14 cellular contexts compared by ENCODE assay signal in genomic region chr12:89939468-89940215, GRCh38.
"Had no signal": no experiment of that assay in that cellular context is flagged by ENCODE, and none has a peak within 500 bp of the region (broad histone marks: within the 10 kb centered on the region; RNA-seq: fewer than 3 reads in every experiment).

No MANE protein-coding gene starts in this region.

- H3K9me3 Mint-ChIP-seq: stimulated activated naive CD8-positive, alpha-beta T cell treated with anti-CD3 and anti-CD28 coated beads, Interleukin-15, amount 100 ng/mL, for 72 hours; type B pancreatic cell had no signal

- H3K27me3 ChIP-seq: brain microvascular endothelial cell, right lobe of liver had no signal

- H3K4me1 ChIP-seq: right lobe of liver had no signal

- H3K27ac Mint-ChIP-seq: activated CD4-positive, alpha-beta T cell treated with anti-CD3 and anti-CD28 coated beads, Interleukin-2, amount 10 ng/mL, durations not matched to agents 24 days and 14 days; activated CD8-positive, alpha-beta T cell treated with anti-CD3 and anti-CD28 coated beads, Interleukin-2, amount 10 ng/mL, durations not matched to agents 7 days and 5 days; activated naive CD8-positive, alpha-beta T cell; T-helper 1 cell treated with Interleukin-12 subunit alpha and Interleukin-12 subunit beta and Interleukin-4 antibody, amounts not matched to agents 30 μg/mL and 1 μg/mL, for 36 hours; type B pancreatic cell had no signal

- H3K4me3 Mint-ChIP-seq: activated CD4-positive, alpha-beta T cell treated with anti-CD3 and anti-CD28 coated beads, Interleukin-2, amount 10 ng/mL, durations not matched to agents 24 days and 14 days; activated CD8-positive, alpha-beta T cell treated with anti-CD3 and anti-CD28 coated beads, Interleukin-2, amount 10 ng/mL, durations not matched to agents 7 days and 5 days; activated naive CD8-positive, alpha-beta T cell; neural crest cell; stimulated activated naive CD8-positive, alpha-beta T cell treated with anti-CD3 and anti-CD28 coated beads, Interleukin-15, amount 100 ng/mL, for 72 hours; T-helper 1 cell treated with Interleukin-12 subunit alpha and Interleukin-12 subunit beta and Interleukin-4 antibody, amounts not matched to agents 30 μg/mL and 1 μg/mL, for 36 hours; type B pancreatic cell had no signal

- H3K36me3 Mint-ChIP-seq: type B pancreatic cell had no signal

- H3K27ac ChIP-seq: brain microvascular endothelial cell, right lobe of liver had no signal

- H3K9me3 ChIP-seq: right lobe of liver had no signal

- ATAC-seq: activated CD8-positive, alpha-beta T cell treated with anti-CD3 and anti-CD28 coated beads, Interleukin-2, amount 10 ng/mL, durations not matched to agents 7 days and 5 days; right lobe of liver; stimulated activated naive CD8-positive, alpha-beta T cell treated with anti-CD3 and anti-CD28 coated beads, Interleukin-15, amount 100 ng/mL, for 72 hours had no signal

- DNase-seq: activated CD4-positive, alpha-beta T cell treated with anti-CD3 and anti-CD28 coated beads, Interleukin-2, amount 10 ng/mL, durations not matched to agents 24 days and 14 days; activated CD8-positive, alpha-beta memory T cell treated with anti-CD3 and anti-CD28 coated beads, Interleukin-2, amount 50 U/mL, for 4 hours; activated CD8-positive, alpha-beta T cell treated with anti-CD3 and anti-CD28 coated beads, Interleukin-2, amount 10 ng/mL, durations not matched to agents 7 days and 5 days; activated gamma-delta T cell treated with Interleukin-2 at 50 U/mL for 16 hours; anterior cingulate cortex; brain microvascular endothelial cell; hippocampal formation; kidney; right lobe of liver; stimulated activated naive CD8-positive, alpha-beta T cell treated with anti-CD3 and anti-CD28 coated beads, Interleukin-15, amount 100 ng/mL, for 72 hours had no signal

- H3K4me3 ChIP-seq: right lobe of liver had no signal

- H3K27me3 Mint-ChIP-seq: activated CD4-positive, alpha-beta T cell treated with anti-CD3 and anti-CD28 coated beads, Interleukin-2, amount 10 ng/mL, durations not matched to agents 24 days and 14 days; activated naive CD8-positive, alpha-beta T cell; stimulated activated naive CD8-positive, alpha-beta T cell treated with anti-CD3 and anti-CD28 coated beads, Interleukin-15, amount 100 ng/mL, for 72 hours had no signal

- H3K36me3 ChIP-seq: brain microvascular endothelial cell, right lobe of liver had no signal
